10 cellular contexts compared by ENCODE assay signal in genomic region chr7:98470131-98470985, GRCh38.
DNase-seq lines count a peak whose midpoint lies in the region; ATAC-seq and TF ChIP-seq lines count a peak whose summit lies in the region.
"Had no signal": no experiment of that assay in that cellular context is flagged by ENCODE, and none has a peak within 500 bp of the region (broad histone marks: within the 10 kb centered on the region; RNA-seq: fewer than 3 reads in every experiment).

No MANE protein-coding gene starts in this region.

- peak; percentile 42 for ATAC-seq in Right ventricle myocardium inferior
- ATAC-seq in body of pancreas = peak; percentile 93
- ATAC-seq in HG02642 (IDR thresholded peaks at IDR 0.05; ENCODE audit: poor library complexity, unreplicated experiment) = no peak
- no peak for ATAC-seq in GM21423 (IDR thresholded peaks at IDR 0.05; ENCODE audit: unreplicated experiment)
- no peak for ATAC-seq in GM19455 (IDR thresholded peaks at IDR 0.05; ENCODE audit: unreplicated experiment)

- no peak for TF ChIP-seq CTCF in body of pancreas (IDR thresholded peaks at IDR 0.05)

- no peak overlapping the region for H3K4ac ChIP-seq in mesendoderm (ENCODE audit: low read depth, low read length)

- no peak overlapping the region for H2BK120ac ChIP-seq in mesendoderm (ENCODE audit: low read depth, low read length)

- no peak overlapping the region for H3K4me3 ChIP-seq in body of pancreas
- no peak overlapping the region for H3K4me3 ChIP-seq in mesendoderm (ENCODE audit: low read length)
- H3K4me3 ChIP-seq: skin epidermis had no signal

- no peaks in the 10 kb centered on the region for H3K79me1 ChIP-seq in mesendoderm (ENCODE audit: low read length)

- intact Hi-C loops in Right ventricle myocardium inferior (cut with DNase I) = no loop called here
- intact Hi-C loops in cardiac septum (cut with DNase I) = no loop called here
- intact Hi-C loops in body of pancreas (cut with DNase I) = no loop called here

- peaks cover 9% of the 10 kb centered on the region for H3K4me1 ChIP-seq in body of pancreas
- H3K4me1 ChIP-seq in mesendoderm (ENCODE audit: control insufficient read depth, low read depth, low read length) = no peaks in the 10 kb centered on the region

- H3K4me2 ChIP-seq in mesendoderm (ENCODE audit: low read length) = peak overlapping the region; percentile 86

- no peak overlapping the region for H3K23ac ChIP-seq in mesendoderm (ENCODE audit: low read length)

- H3K9ac ChIP-seq in mesendoderm (ENCODE audit: low read length) = no peak overlapping the region

- H4K5ac ChIP-seq in mesendoderm (ENCODE audit: low read length) = no peak overlapping the region

- TF ChIP-seq POLR2A in body of pancreas (IDR thresholded peaks at IDR 0.05) = no peak

- H3K18ac ChIP-seq in mesendoderm (ENCODE audit: low read length) = no peak overlapping the region

- no peak overlapping the region for H2AK5ac ChIP-seq in mesendoderm (ENCODE audit: low read length)

- H3K27ac ChIP-seq in body of pancreas = no peak overlapping the region
- H3K27ac ChIP-seq in mesendoderm (ENCODE audit: low read depth, low read length) = no peak overlapping the region
- H3K27ac ChIP-seq: skin epidermis had no signal

- H3K36me3 ChIP-seq in body of pancreas (replicated peaks in 1 of 2; ENCODE audit: insufficient read depth in 1 of 2, low read depth in 2 of 2) (no peaks in the 10 kb centered on the region), mesendoderm (ENCODE audit: control insufficient read depth, insufficient read depth, low read length) (no peaks in the 10 kb centered on the region)

- no peak overlapping the region for H2BK15ac ChIP-seq in mesendoderm (replicated peaks; ENCODE audit: low read depth)

- no peaks in the 10 kb centered on the region for H3K27me3 ChIP-seq in body of pancreas
- no peaks in the 10 kb centered on the region for H3K27me3 ChIP-seq in mesendoderm (ENCODE audit: insufficient read depth, low read length, poor library complexity)

- peak overlapping the region; percentile 42 for H3K56ac ChIP-seq in mesendoderm (ENCODE audit: low read length)

- H3K79me2 ChIP-seq in mesendoderm (ENCODE audit: control insufficient read depth, insufficient read depth, low read length) = no peaks in the 10 kb centered on the region

- H3K9me3 ChIP-seq in body of pancreas = no peaks in the 10 kb centered on the region

- H2BK5ac ChIP-seq in mesendoderm (ENCODE audit: low read length) = no peak overlapping the region

- WGBS in body of pancreas, 2 donors = 7 to 10% methylated on average over 40 to 42 of the region's 43 CpGs
- WGBS in mesendoderm (ENCODE audit: extremely low coverage, insufficient coverage, low lambda C conversion rate) = no CpG with 5 or more reads among the region's 43 CpGs

- no peak overlapping the region for H4K8ac ChIP-seq in mesendoderm (ENCODE audit: low read depth, low read length)

- DNase-seq in Right ventricle myocardium inferior (ENCODE audit: missing footprints) (no peak), cardiac septum (ENCODE audit: low spot score) (no peak), body of pancreas (peak; percentile 84 to 95 (median 87)), mesendoderm (peak; percentile 86), NCI-H345 treated with DMSO at 0.1 percent for 48 hours (lab: John Stamatoyannopoulos, UW; ENCODE audit: unreplicated experiment) (no peak)
- DNase-seq: DMS79 treated with DMSO at 0.1 percent for 48 hours had no signal

Comparison
In these comparisons a context has a peak if more than half of its experiments do, and no peak if none do; other contexts are left out.
1. ATAC-seq: peak in Right ventricle myocardium inferior (single experiment) and body of pancreas (single experiment); none in HG02642 (single experiment), GM21423 (single experiment) and GM19455 (single experiment).
2. DNase-seq: peak in body of pancreas (4 of 4) and mesendoderm (single experiment); none in Right ventricle myocardium inferior (single experiment), cardiac septum (single experiment) and NCI-H345 treated with DMSO at 0.1 percent for 48 hours (single experiment).